8 cellular contexts compared by ENCODE assay signal in genomic region chr16:31874354-31875111, GRCh38. TPM values are rescaled to one million over a fixed set of nuclear protein-coding genes. Genes with fewer than 3 reads are reported as not detected.
DNase-seq lines count a peak whose midpoint lies in the region; ATAC-seq and TF ChIP-seq lines count a peak whose summit lies in the region.

No MANE protein-coding gene starts in this region.

- no peaks in the 10 kb centered on the region for H3K27me3 ChIP-seq in CD8-positive, alpha-beta memory T cell (ENCODE audit: insufficient read depth, low read length, poor library complexity, severe bottlenecking)
- H3K27me3 ChIP-seq in liver (ENCODE audit: control insufficient read depth in 4 of 4, insufficient read depth in 4 of 4, low read length in 3 of 4) (no peaks in the 10 kb centered on the region), thoracic aorta (replicated peaks; ENCODE audit: insufficient read depth) (no peaks in the 10 kb centered on the region)

- H3K4me1 ChIP-seq in CD8-positive, alpha-beta memory T cell (ENCODE audit: insufficient read depth, low read length), result peaks cover 77% of the 10 kb centered on the region
- peaks cover 0 to 14% (median 3%) of the 10 kb centered on the region in 4 donors for H3K4me1 ChIP-seq in liver (ENCODE audit: control insufficient read depth in 4 of 4, insufficient read depth in 4 of 4, low read length in 3 of 4)
- H3K4me1 ChIP-seq in thoracic aorta (ENCODE audit: control insufficient read depth in 1 of 2, low read depth in 2 of 2), result peaks cover 28 to 44% of the 10 kb centered on the region in 2 donors

- peak overlapping the region; percentile 77 for H3K4me3 ChIP-seq in CD8-positive, alpha-beta memory T cell (ENCODE audit: low read length)
- H3K4me3 ChIP-seq in cardiac fibroblast (replicated peaks in 1 of 2; ENCODE audit: low read depth in 2 of 2, low read length in 2 of 2), result peak overlapping the region; percentile 95 to 96
- H3K4me3 ChIP-seq in liver (ENCODE audit: low read depth in 1 of 3, low read length in 3 of 3), result peak overlapping the region; percentile 87 to 98 (median 90)
- H3K4me3 ChIP-seq in thoracic aorta, result peak overlapping the region; percentile 97

- no peaks in the 10 kb centered on the region for H3K9me3 Mint-ChIP-seq in CD8-positive, alpha-beta memory T cell

- peak overlapping the region; percentile 84 to 91 for H3K9ac ChIP-seq in liver (ENCODE audit: low read depth in 1 of 2, low read length in 2 of 2)

- peak overlapping the region; percentile 92 for H3K27ac ChIP-seq in CD8-positive, alpha-beta memory T cell (ENCODE audit: low read depth, low read length)
- H3K27ac ChIP-seq in liver (ENCODE audit: low read depth in 1 of 2, low read length in 2 of 2), result peak overlapping the region; percentile 85 to 92
- H3K27ac ChIP-seq in thoracic aorta, result peak overlapping the region; percentile 87 to 91

- peaks cover 80 to 89% (median 86%) of the 10 kb centered on the region in 3 donors for H3K4me1 Mint-ChIP-seq in CD8-positive, alpha-beta memory T cell

- peaks cover 0 to 47% (median 6%) of the 10 kb centered on the region in 3 donors for H3K36me3 Mint-ChIP-seq in CD8-positive, alpha-beta memory T cell

- no peak for TF ChIP-seq CTCF in cardiac fibroblast (IDR thresholded peaks at IDR 0.05; ENCODE audit: low read depth, low read length)
- no peak for TF ChIP-seq CTCF in liver (IDR thresholded peaks at IDR 0.05; ENCODE audit: low read depth, low read length, missing input control)
- no peak for TF ChIP-seq CTCF in thoracic aorta (IDR thresholded peaks at IDR 0.05)

- peak overlapping the region; percentile 94 to 100 (median 97) for H3K4me3 Mint-ChIP-seq in CD8-positive, alpha-beta memory T cell

- no peak for TF ChIP-seq RAD21 in liver (IDR thresholded peaks at IDR 0.05)

- POLR2A ChIA-PET in CD8-positive, alpha-beta memory T cell (lab: Charles Lee), result interaction anchor here (1.4 kb wide), 3 partner anchors 386 to 732 kb away, joined by 4 to 5 read pairs (median 5); no protein-coding TSS in a partner anchor

- 16% methylated on average over 14 of the region's 14 CpGs for WGBS in liver

- peak; percentile 42 for ATAC-seq in GM18868 (IDR thresholded peaks at IDR 0.05; ENCODE audit: unreplicated experiment)
- peak; percentile 37 for ATAC-seq in HG03354 (IDR thresholded peaks at IDR 0.05; ENCODE audit: poor library complexity, severe bottlenecking, unreplicated experiment)
- ATAC-seq in thoracic aorta (ENCODE audit: insufficient number of reproducible peaks, low FRiP score, low read depth), result no peak

- CTCF ChIA-PET in CD8-positive, alpha-beta memory T cell (lab: Charles Lee), result interaction anchor here (1.3 kb wide), 1 partner anchor 419 kb away, joined by 3 read pairs; no protein-coding TSS in a partner anchor

- no peaks in the 10 kb centered on the region for H3K9me3 ChIP-seq in CD8-positive, alpha-beta memory T cell (ENCODE audit: low read length)
- no peaks in the 10 kb centered on the region for H3K9me3 ChIP-seq in liver (ENCODE audit: control insufficient read depth in 4 of 4, low read length in 3 of 4)
- no peaks in the 10 kb centered on the region for H3K9me3 ChIP-seq in thoracic aorta

- H3K27me3 Mint-ChIP-seq in CD8-positive, alpha-beta memory T cell, result no peaks in the 10 kb centered on the region

- DNase-seq in CD8-positive, alpha-beta memory T cell, result peak in 4 of 5 donors; percentile 16 to 54 (median 22)
- DNase-seq in RPMI7951 (ENCODE audit: low read depth), result peak; percentile 69
- peak; percentile 55 to 79 for DNase-seq in cardiac fibroblast (ENCODE audit: low read depth in 2 of 2)
- no peak for DNase-seq in thoracic aorta (ENCODE audit: low spot score)
- DNase-seq in T-helper 9 cell, result no peak

- H3K36me3 ChIP-seq in CD8-positive, alpha-beta memory T cell (ENCODE audit: insufficient read depth, low read length), result peaks cover 6% of the 10 kb centered on the region
- H3K36me3 ChIP-seq in liver (ENCODE audit: control insufficient read depth in 4 of 4, insufficient read depth in 3 of 4, low read depth in 1 of 4, low read length in 3 of 4) (peaks cover 0 to 4% (median 2%) of the 10 kb centered on the region in 4 donors), thoracic aorta (no peaks in the 10 kb centered on the region)

- peak overlapping the region; percentile 94 to 99 (median 96) for H3K27ac Mint-ChIP-seq in CD8-positive, alpha-beta memory T cell

TF ChIP-seq in liver, 16 proteins besides CTCF, POLR2A, EP300 and RAD21:
- TF ChIP-seq GABPA (IDR thresholded peaks at IDR 0.05 in 1 of 2, conservative IDR thresholded peaks at IDR 0.05 in 1 of 2) (no peak), RXRA (IDR thresholded peaks at IDR 0.05) (no peak), FOXA1 (IDR thresholded peaks at IDR 0.05) (no peak), SP1 (IDR thresholded peaks at IDR 0.05) (no peak), REST (IDR thresholded peaks at IDR 0.05) (no peak), YY1 (IDR thresholded peaks at IDR 0.05) (no peak), NR2F2 (IDR thresholded peaks at IDR 0.05) (no peak), JUND (IDR thresholded peaks at IDR 0.05) (no peak), FOXA2 (IDR thresholded peaks at IDR 0.05) (no peak), HNF4A (conservative IDR thresholded peaks at IDR 0.05) (no peak), ATF3 (IDR thresholded peaks at IDR 0.05) (no peak), TAF1 (conservative IDR thresholded peaks at IDR 0.05) (no peak), HNF4G (IDR thresholded peaks at IDR 0.05) (no peak), EGR1 (IDR thresholded peaks at IDR 0.05; ENCODE audit: low read depth in 2 of 2) (no peak)
- TF ChIP-seq, protein P1, sequence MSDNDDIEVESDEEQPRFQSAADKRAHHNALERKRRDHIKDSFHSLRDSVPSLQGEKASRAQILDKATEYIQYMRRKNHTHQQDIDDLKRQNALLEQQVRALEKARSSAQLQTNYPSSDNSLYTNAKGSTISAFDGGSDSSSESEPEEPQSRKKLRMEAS (IDR thresholded peaks at IDR 0.05), result no peak
- TF ChIP-seq, protein P2, sequence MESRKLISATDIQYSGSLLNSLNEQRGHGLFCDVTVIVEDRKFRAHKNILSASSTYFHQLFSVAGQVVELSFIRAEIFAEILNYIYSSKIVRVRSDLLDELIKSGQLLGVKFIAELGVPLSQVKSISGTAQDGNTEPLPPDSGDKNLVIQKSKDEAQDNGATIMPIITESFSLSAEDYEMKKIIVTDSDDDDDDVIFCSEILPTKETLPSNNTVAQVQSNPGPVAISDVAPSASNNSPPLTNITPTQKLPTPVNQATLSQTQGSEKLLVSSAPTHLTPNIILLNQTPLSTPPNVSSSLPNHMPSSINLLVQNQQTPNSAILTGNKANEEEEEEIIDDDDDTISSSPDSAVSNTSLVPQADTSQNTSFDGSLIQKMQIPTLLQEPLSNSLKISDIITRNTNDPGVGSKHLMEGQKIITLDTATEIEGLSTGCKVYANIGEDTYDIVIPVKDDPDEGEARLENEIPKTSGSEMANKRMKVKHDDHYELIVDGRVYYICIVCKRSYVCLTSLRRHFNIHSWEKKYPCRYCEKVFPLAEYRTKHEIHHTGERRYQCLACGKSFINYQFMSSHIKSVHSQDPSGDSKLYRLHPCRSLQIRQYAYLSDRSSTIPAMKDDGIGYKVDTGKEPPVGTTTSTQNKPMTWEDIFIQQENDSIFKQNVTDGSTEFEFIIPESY (IDR thresholded peaks at IDR 0.05), result no peak
TF ChIP-seq in liver: peak in this region for 0.

RNA-seq across cellular contexts. Expression of gene ZNF267, which starts 0.9 kb away (rescaled TPM):
- total RNA-seq in CD8-positive, alpha-beta memory T cell, result 10 to 100 TPM; 89.0 to 89.7 TPM
- 15.5 TPM for polyA plus RNA-seq in CD8-positive, alpha-beta memory T cell
- 12.6 and 14.8 TPM in 2 replicates for total RNA-seq in RPMI7951 (2014; rRNA removed; shearing (Covaris generic))
- total RNA-seq in liver, result 1 to 10 TPM; 4.9 to 9.0 TPM
- polyA plus RNA-seq in liver, result 1 to 10 TPM; 1.9 to 2.4 TPM
- total RNA-seq in thoracic aorta, result 10 to 100 TPM in 1 of 2 donors, 1 to 10 TPM in 1; 5.6 to 16.0 TPM

Comparison
In these comparisons a context has a peak if more than half of its experiments do, and no peak if none do; other contexts are left out.
1. DNase-seq: peak in CD8-positive, alpha-beta memory T cell (4 of 5), RPMI7951 (single experiment) and cardiac fibroblast (2 of 2); none in thoracic aorta (single experiment) and T-helper 9 cell (single experiment).
2. Peak in every context shown above with its lines, with median percentiles within 50 percentile points of each other: H3K27ac ChIP-seq and H3K4me3 ChIP-seq.